ENCODE assay signal across 8 cellular contexts in the genomic region with DNA sequence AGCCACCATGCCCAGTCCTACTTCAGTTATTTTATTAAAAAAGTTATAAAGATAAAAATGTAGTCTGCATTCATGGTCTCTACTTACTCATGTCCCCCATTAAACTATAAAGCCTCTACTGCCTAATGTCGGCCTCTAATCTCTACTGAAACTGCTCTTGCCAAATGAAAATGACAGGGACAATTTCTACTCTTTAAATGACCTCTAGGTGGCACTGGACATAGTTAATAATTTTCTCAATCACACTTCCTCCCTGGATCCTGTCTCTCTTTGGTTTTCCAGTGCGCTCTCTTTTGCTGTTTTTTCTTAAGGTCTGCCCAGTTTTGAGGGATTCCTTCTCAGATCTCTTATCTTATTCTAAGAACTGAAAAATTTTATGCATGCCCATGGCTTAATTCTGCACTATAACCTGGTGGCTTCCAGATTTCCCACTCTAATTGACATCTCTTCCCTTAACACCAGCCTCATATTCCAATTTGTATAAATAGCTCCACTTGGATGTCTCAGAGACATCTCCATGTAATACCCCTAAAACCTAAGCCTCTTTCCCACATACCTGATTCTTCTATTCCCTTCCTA. TPM values are rescaled to one million over a fixed set of nuclear protein-coding genes. Genes with fewer than 3 reads are reported as not detected.
DNase-seq lines count a peak whose midpoint lies in the region; ATAC-seq and TF ChIP-seq lines count a peak whose summit lies in the region.

No MANE protein-coding gene starts in this region.

- TF ChIP-seq CTCF in GM12875 (IDR thresholded peaks at IDR 0.05; ENCODE audit: borderline replicate concordance, insufficient read depth, low read depth, low read length): peak; percentile 17; the same call in 1 of the 2 replicates
- TF ChIP-seq CTCF in adrenal gland (IDR thresholded peaks at IDR 0.05): peak; percentile 53 to 76 (median 68)

- ATAC-seq in aorta (ENCODE audit: low FRiP score) (no peak), GM19023 (IDR thresholded peaks at IDR 0.05; ENCODE audit: unreplicated experiment) (no peak)

- H3K4me1 ChIP-seq in adrenal gland (replicated peaks in 1 of 2): peaks cover 3 to 4% of the 10 kb centered on the region in 2 donors
- no peaks in the 10 kb centered on the region for H3K4me1 ChIP-seq in aorta (ENCODE audit: control insufficient read depth in 1 of 2, insufficient read depth in 2 of 2, low read length in 2 of 2)

- WGBS in adrenal gland, 4 donors: 11 to 30% (median 14%) methylated on average over 2 of the region's 2 CpGs
- 17 to 23% methylated on average over 2 of the region's 2 CpGs for WGBS in aorta, 2 donors

- H3K27ac ChIP-seq in adrenal gland: no peak overlapping the region
- H3K27ac ChIP-seq in layer of hippocampus (ENCODE audit: low read depth, low read length): peak overlapping the region; percentile 38
- no peak overlapping the region for H3K27ac ChIP-seq in aorta (ENCODE audit: low read depth in 1 of 2, low read length in 2 of 2)

- intact Hi-C loops in adrenal gland (cut with DNase I): loop anchor here in 1 of 2 donors (5.0 to 10.0 kb wide), 2 partner anchors 52 to 144 kb away; a partner anchor contains a TSS
- intact Hi-C loops in aorta (cut with DNase I): loop anchor here in 1 of 2 donors (5.0 kb wide), 1 partner anchor 144 kb away; no protein-coding TSS in a partner anchor

- H3K4me3 ChIP-seq in GM12875 (ENCODE audit: low read depth, low read length) (no peak overlapping the region), adrenal gland (no peak overlapping the region), aorta (ENCODE audit: low read length in 2 of 2) (no peak overlapping the region)

- no peaks in the 10 kb centered on the region for H3K27me3 ChIP-seq in adrenal gland
- H3K27me3 ChIP-seq in layer of hippocampus (ENCODE audit: control insufficient read depth, insufficient read depth, low read length): no peaks in the 10 kb centered on the region
- H3K27me3 ChIP-seq in aorta (ENCODE audit: control insufficient read depth in 1 of 2, insufficient read depth in 2 of 2, low read length in 1 of 2): no peaks in the 10 kb centered on the region

- no peaks in the 10 kb centered on the region for H3K36me3 ChIP-seq in adrenal gland (replicated peaks in 1 of 2)
- H3K36me3 ChIP-seq in aorta (ENCODE audit: control insufficient read depth in 1 of 2, insufficient read depth in 2 of 2, low read length in 1 of 2): no peaks in the 10 kb centered on the region

- TF ChIP-seq POLR2A in adrenal gland (IDR thresholded peaks at IDR 0.05): no peak

- DNase-seq in AG08395 (ENCODE audit: low spot score): peak; percentile 48
- peak; percentile 32 for DNase-seq in NCI-H1694 (lab: John Stamatoyannopoulos, UW)
- DNase-seq in adrenal gland: peak in 1 of 7 donors; percentile 8
- no peak for DNase-seq in activated CD8-positive, alpha-beta memory T cell treated with anti-CD3 and anti-CD28 coated beads, Interleukin-2, amount 50 U/mL, for 4 hours
- DNase-seq in aorta: no peak

- H3K9me3 ChIP-seq in adrenal gland (replicated peaks in 1 of 3): no peaks in the 10 kb centered on the region
- no peaks in the 10 kb centered on the region for H3K9me3 ChIP-seq in aorta (ENCODE audit: control insufficient read depth, low read length)

RNA-seq across cellular contexts. Expression of a gene that starts 54.3 kb away (rescaled TPM):
- total RNA-seq in adrenal gland: 10 to 100 TPM; 21.7 to 50.8 (median 36.1) TPM
- 10 to 100 TPM in 1 of 3 donors, 1 to 10 TPM in 2; 6.0 to 57.2 (median 7.1) TPM for polyA plus RNA-seq in adrenal gland
- 10 to 100 TPM; 18.2 to 20.7 TPM for total RNA-seq in aorta
- polyA plus RNA-seq in aorta: 10 to 100 TPM; 11.2 to 12.6 TPM

Comparison
In these comparisons a context has a peak if more than half of its experiments do, and no peak if none do; other contexts are left out.
1. DNase-seq: peak in AG08395 (single experiment) and NCI-H1694 (single experiment); none in activated CD8-positive, alpha-beta memory T cell treated with anti-CD3 and anti-CD28 coated beads, Interleukin-2, amount 50 U/mL, for 4 hours (single experiment) and aorta (0 of 2).